Comparison of ENCODE assay signal across 12 cellular contexts in the genomic region with DNA sequence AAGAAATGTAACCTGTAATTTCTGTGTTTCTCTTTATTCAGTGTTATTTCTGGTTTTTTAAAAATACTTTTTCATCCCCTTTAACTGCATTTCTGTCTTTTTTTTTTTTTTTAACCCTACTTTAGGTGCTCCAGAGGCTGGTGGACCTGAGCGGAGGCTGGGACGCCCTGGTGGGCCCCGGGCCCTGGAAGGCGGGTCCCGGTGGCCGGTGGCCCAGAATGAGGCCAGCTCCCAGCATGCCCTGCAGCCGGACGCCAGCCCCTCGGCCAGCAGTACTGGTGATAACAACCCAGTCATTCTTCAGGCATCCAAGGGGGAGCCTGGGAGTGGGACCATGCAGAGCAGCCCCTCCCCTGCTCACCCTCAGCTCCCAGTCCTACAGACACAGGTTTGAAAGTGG. TPM values are rescaled to one million over a fixed set of nuclear protein-coding genes. Genes with fewer than 3 reads are reported as not detected.
DNase-seq lines count a peak whose midpoint lies in the region; ATAC-seq and TF ChIP-seq lines count a peak whose summit lies in the region.
"Had no signal": no experiment of that assay in that cellular context is flagged by ENCODE, and none has a peak within 500 bp of the region (broad histone marks: within the 10 kb centered on the region; RNA-seq: fewer than 3 reads in every experiment).

No MANE protein-coding gene starts in this region.

- TF ChIP-seq CTCF in heart right ventricle (IDR thresholded peaks at IDR 0.05), result no peak
- no peak for TF ChIP-seq CTCF in spleen (IDR thresholded peaks at IDR 0.05 in 8 of 11, conservative IDR thresholded peaks at IDR 0.05 in 3 of 11)

- H3K36me3 ChIP-seq in heart right ventricle (peaks cover 5 to 58% (median 47%) of the 10 kb centered on the region in 9 donors), spleen (peaks cover 5 to 59% (median 51%) of the 10 kb centered on the region in 6 donors)
- H3K36me3 ChIP-seq: uterus had no signal

- no peak for TF ChIP-seq POLR2A in spleen (IDR thresholded peaks at IDR 0.05)

- H3K9me3 Mint-ChIP-seq in activated naive CD4-positive, alpha-beta T cell treated with anti-CD3 and anti-CD28 coated beads, Interleukin-2, amount 10 ng/mL, durations not matched to agents 7 days and 5 days, result no peaks in the 10 kb centered on the region
- H3K9me3 Mint-ChIP-seq: naive B cell had no signal

- H3K4me3 ChIP-seq in heart right ventricle (peak overlapping the region in 5 of 10 donors; percentile 3 to 100 (median 88)), spleen (no peak overlapping the region)
- H3K4me3 ChIP-seq: uterus had no signal

- H3K27me3 ChIP-seq in heart right ventricle (no peaks in the 10 kb centered on the region), spleen (replicated peaks in 1 of 7) (no peaks in the 10 kb centered on the region)
- H3K27me3 ChIP-seq: uterus had no signal

- no peak for ATAC-seq in SK-N-SH treated with all-trans-retinoic acid at 6 μM for 48 hours
- ATAC-seq in heart right ventricle, result peak in 4 of 8 donors; percentile 1 to 47 (median 10)

- H3K4me1 ChIP-seq in heart right ventricle (peaks cover 0 to 36% (median 31%) of the 10 kb centered on the region in 9 donors), spleen (peaks cover 13 to 45% (median 40%) of the 10 kb centered on the region in 6 donors)

- intact Hi-C loops in heart right ventricle (cut with DNase I) (loop anchor here in 2 of 10 donors (5.0 to 10.0 kb wide), 2 partner anchors 42 to 64 kb away; a partner anchor contains a TSS), spleen (cut with DNase I; ENCODE audit: low total_unique reads) (no loop called here)

- no peak for DNase-seq in activated naive CD4-positive, alpha-beta T cell treated with anti-CD3 and anti-CD28 coated beads, Interleukin-2, amount 10 ng/mL, durations not matched to agents 7 days and 5 days
- DNase-seq in activated naive CD4-positive, alpha-beta T cell treated with Interleukin-2 at 50 U/mL for 16 hours, result no peak
- DNase-seq in heart right ventricle, result peak; percentile 47 to 57
- peak; percentile 76 for DNase-seq in spleen
- no peak for DNase-seq in COLO668 (lab: John Stamatoyannopoulos, UW; ENCODE audit: unreplicated experiment)
- no peak for DNase-seq in NCI-H1436 (lab: John Stamatoyannopoulos, UW)
- no peak for DNase-seq in GM19238 (ENCODE audit: insufficient read length, low spot score)
- DNase-seq: naive B cell, NCI-H1930, SHP77, uterus had no signal

- no peak overlapping the region for H3K27ac Mint-ChIP-seq in activated naive CD4-positive, alpha-beta T cell treated with anti-CD3 and anti-CD28 coated beads, Interleukin-2, amount 10 ng/mL, durations not matched to agents 7 days and 5 days

- 33 to 39% methylated on average over 9 of the region's 9 CpGs for WGBS in heart right ventricle, 2 donors
- WGBS in spleen, 5 donors, result 82 to 93% (median 88%) methylated on average over 9 of the region's 9 CpGs

- peak overlapping the region in 8 of 10 donors; percentile 7 to 100 (median 51) for H3K27ac ChIP-seq in heart right ventricle
- H3K27ac ChIP-seq in spleen, result peak overlapping the region in 1 of 8 donors; percentile 100

- H3K9me3 ChIP-seq in heart right ventricle (no peaks in the 10 kb centered on the region), spleen (no peaks in the 10 kb centered on the region)
- H3K9me3 ChIP-seq: uterus had no signal

- H3K36me3 Mint-ChIP-seq in activated naive CD4-positive, alpha-beta T cell treated with anti-CD3 and anti-CD28 coated beads, Interleukin-2, amount 10 ng/mL, durations not matched to agents 7 days and 5 days, result peaks cover 35% of the 10 kb centered on the region
- H3K36me3 Mint-ChIP-seq: naive B cell had no signal

- peaks cover 30% of the 10 kb centered on the region for H3K4me1 Mint-ChIP-seq in activated naive CD4-positive, alpha-beta T cell treated with anti-CD3 and anti-CD28 coated beads, Interleukin-2, amount 10 ng/mL, durations not matched to agents 7 days and 5 days

- peaks cover 4% of the 10 kb centered on the region for H3K27me3 Mint-ChIP-seq in activated naive CD4-positive, alpha-beta T cell treated with anti-CD3 and anti-CD28 coated beads, Interleukin-2, amount 10 ng/mL, durations not matched to agents 7 days and 5 days
- H3K27me3 Mint-ChIP-seq: naive B cell had no signal

- CTCF ChIA-PET in activated naive CD4-positive, alpha-beta T cell treated with anti-CD3 and anti-CD28 coated beads, Interleukin-2, amount 10 ng/mL, durations not matched to agents 7 days and 5 days (lab: Charles Lee), result interaction anchor here (0.6 kb wide), 1 partner anchor 27 kb away, joined by 3 read pairs; no protein-coding TSS in a partner anchor

- H3K4me3 Mint-ChIP-seq in activated naive CD4-positive, alpha-beta T cell treated with anti-CD3 and anti-CD28 coated beads, Interleukin-2, amount 10 ng/mL, durations not matched to agents 7 days and 5 days, result peak overlapping the region; percentile 100

TF ChIP-seq in SK-N-SH treated with all-trans-retinoic acid at 6 μM for 48 hours, 23 proteins besides CTCF, POLR2A, EP300 and RAD21:
- TF ChIP-seq, protein P1, sequence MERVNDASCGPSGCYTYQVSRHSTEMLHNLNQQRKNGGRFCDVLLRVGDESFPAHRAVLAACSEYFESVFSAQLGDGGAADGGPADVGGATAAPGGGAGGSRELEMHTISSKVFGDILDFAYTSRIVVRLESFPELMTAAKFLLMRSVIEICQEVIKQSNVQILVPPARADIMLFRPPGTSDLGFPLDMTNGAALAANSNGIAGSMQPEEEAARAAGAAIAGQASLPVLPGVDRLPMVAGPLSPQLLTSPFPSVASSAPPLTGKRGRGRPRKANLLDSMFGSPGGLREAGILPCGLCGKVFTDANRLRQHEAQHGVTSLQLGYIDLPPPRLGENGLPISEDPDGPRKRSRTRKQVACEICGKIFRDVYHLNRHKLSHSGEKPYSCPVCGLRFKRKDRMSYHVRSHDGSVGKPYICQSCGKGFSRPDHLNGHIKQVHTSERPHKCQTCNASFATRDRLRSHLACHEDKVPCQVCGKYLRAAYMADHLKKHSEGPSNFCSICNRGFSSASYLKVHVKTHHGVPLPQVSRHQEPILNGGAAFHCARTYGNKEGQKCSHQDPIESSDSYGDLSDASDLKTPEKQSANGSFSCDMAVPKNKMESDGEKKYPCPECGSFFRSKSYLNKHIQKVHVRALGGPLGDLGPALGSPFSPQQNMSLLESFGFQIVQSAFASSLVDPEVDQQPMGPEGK (CRISPR knock-in tag; IDR thresholded peaks at IDR 0.05; ENCODE audit: borderline replicate concordance), result 0 out of 2 replicates have a peak, but pooled peaks have one; percentile 34
- no peak for TF ChIP-seq TOX (CRISPR knock-in tag; IDR thresholded peaks at IDR 0.05; ENCODE audit: borderline replicate concordance)

RNA-seq across cellular contexts. Expression of a gene that starts 1.5 kb away (rescaled TPM):
- total RNA-seq in heart right ventricle (10 to 100 TPM; 40.1 to 60.6 (median 46.7) TPM), spleen (10 to 100 TPM; 52.8 to 85.7 (median 72.7) TPM)
- polyA plus RNA-seq in heart right ventricle (10 to 100 TPM in 1 of 2 donors, 1 to 10 TPM in 1; 2.6 to 26.3 TPM), spleen (10 to 100 TPM in 1 of 3 donors, 1 to 10 TPM in 2; 1.2 to 19.0 (median 1.4) TPM)

RNA-seq across cellular contexts. Expression of a gene that starts 42.3 kb away (rescaled TPM):
- total RNA-seq in heart right ventricle, result 10 to 100 TPM; 24.6 to 38.5 (median 27.5) TPM
- 10 to 100 TPM; 30.5 to 40.2 TPM for polyA plus RNA-seq in heart right ventricle
- 100 to 1,000 TPM in 4 of 7 donors, 10 to 100 TPM in 3; 47.5 to 118 (median 102) TPM for total RNA-seq in spleen
- polyA plus RNA-seq in spleen, result 10 to 100 TPM; 25.8 to 62.7 (median 43.7) TPM

RNA-seq across cellular contexts. Expression of a gene that starts 47.7 kb away (rescaled TPM):
- total RNA-seq in heart right ventricle (10 to 100 TPM; 12.1 to 21.3 (median 15.0) TPM), spleen (10 to 100 TPM; 28.5 to 36.7 (median 34.0) TPM)
- polyA plus RNA-seq in heart right ventricle (10 to 100 TPM; 29.1 to 40.7 TPM), spleen (10 to 100 TPM; 30.3 to 51.6 (median 42.8) TPM)

RNA-seq across cellular contexts. Expression of a gene that starts 49.7 kb away (rescaled TPM):
- 10 to 100 TPM in 9 of 10 donors, 1 to 10 TPM in 1; 9.9 to 23.9 (median 16.7) TPM for total RNA-seq in heart right ventricle
- polyA plus RNA-seq in heart right ventricle, result 10 to 100 TPM; 26.8 to 58.1 TPM
- 10 to 100 TPM; 51.2 to 77.8 (median 61.8) TPM for total RNA-seq in spleen
- 100 to 1,000 TPM in 2 of 3 donors, 10 to 100 TPM in 1; 68.4 to 178 (median 148) TPM for polyA plus RNA-seq in spleen

Comparison
In these comparisons a context has a peak if more than half of its experiments do, and no peak if none do; other contexts are left out.
1. DNase-seq: peak in heart right ventricle (2 of 2) and spleen (single experiment); none in activated naive CD4-positive, alpha-beta T cell treated with anti-CD3 and anti-CD28 coated beads, Interleukin-2, amount 10 ng/mL, durations not matched to agents 7 days and 5 days (single experiment), activated naive CD4-positive, alpha-beta T cell treated with Interleukin-2 at 50 U/mL for 16 hours (single experiment), COLO668 (single experiment), NCI-H1436 (single experiment) and GM19238 (single experiment).